In genomic region chr10:131688304-131688703, GRCh38 we compare ENCODE assay signal across 26 cellular contexts.
"Had no signal": no experiment of that assay in that cellular context is flagged by ENCODE, and none has a peak within 500 bp of the region (broad histone marks: within the 10 kb centered on the region; RNA-seq: fewer than 3 reads in every experiment).

No MANE protein-coding gene starts in this region.

- H3K4me1 ChIP-seq: colonic mucosa, esophagus squamous epithelium, gastrocnemius medialis, heart right ventricle, left lung, lower lobe of right lung had no signal

- H3K4me3 ChIP-seq: colonic mucosa, dorsolateral prefrontal cortex, esophagus squamous epithelium, gastrocnemius medialis, heart right ventricle, left lung, lower lobe of right lung, mucosa of descending colon had no signal

- FAIRE-seq: endometrium, islet of Langerhans, keratinocyte had no signal

- H3K27ac ChIP-seq: colonic mucosa, dorsolateral prefrontal cortex, epithelial cell of prostate, esophagus squamous epithelium, gastrocnemius medialis, heart right ventricle, left lung, lower lobe of right lung had no signal

- ATAC-seq: effector memory CD8-positive, alpha-beta T cell; esophagus mucosa; gastrocnemius medialis; heart right ventricle; left cardiac atrium; left lung; left ventricle myocardium superior; lower lobe of right lung; mucosa of descending colon had no signal

- H3K27me3 ChIP-seq: colonic mucosa had no signal

- DNase-seq: colonic mucosa; cortex of kidney; dorsolateral prefrontal cortex; effector CD8-positive, alpha-beta T cell; effector memory CD8-positive, alpha-beta T cell; erythroblast; esophagus squamous epithelium; foreskin fibroblast; foreskin melanocyte; gastrocnemius medialis; glutamatergic neuron; head of caudate nucleus; heart right ventricle; hippocampal formation; left cardiac atrium; left ventricle myocardium superior; lower lobe of right lung; mesenchymal stem cell; mucosa of descending colon; naive B cell had no signal

- H3K36me3 ChIP-seq: colonic mucosa, esophagus squamous epithelium, gastrocnemius medialis, heart right ventricle, left lung, lower lobe of right lung had no signal

- H3K9me3 ChIP-seq: colonic mucosa, esophagus squamous epithelium, gastrocnemius medialis, heart right ventricle, left lung, lower lobe of right lung, mucosa of descending colon had no signal
